Comparison of ENCODE assay signal across 25 cellular contexts in genomic region chr3:56986347-56986746, GRCh38.
DNase-seq lines count a peak whose midpoint lies in the region; ATAC-seq and TF ChIP-seq lines count a peak whose summit lies in the region.
"Had no signal": no experiment of that assay in that cellular context is flagged by ENCODE, and none has a peak within 500 bp of the region (broad histone marks: within the 10 kb centered on the region; RNA-seq: fewer than 3 reads in every experiment).

No MANE protein-coding gene starts in this region.

- H3K9me3 Mint-ChIP-seq in activated CD4-positive, alpha-beta T cell treated with anti-CD3 and anti-CD28 coated beads, Interleukin-2, amount 10 ng/mL, durations not matched to agents 7 days and 5 days = no peaks in the 10 kb centered on the region
- no peaks in the 10 kb centered on the region for H3K9me3 Mint-ChIP-seq in activated CD4-positive, alpha-beta T cell treated with anti-CD3 and anti-CD28 coated beads for 36 hours (ENCODE audit: low read depth)
- no peaks in the 10 kb centered on the region for H3K9me3 Mint-ChIP-seq in GM23338
- H3K9me3 Mint-ChIP-seq in activated T-helper 17 cell treated with anti-CD3 and anti-CD28 coated beads, Interleukin-2, amount 50 U/mL, for 72 hours = no peaks in the 10 kb centered on the region
- H3K9me3 Mint-ChIP-seq: activated T-cell treated with anti-CD3 and anti-CD28 coated beads, Interleukin-2, amount 50 U/mL, for 24 hours; CD8-positive, alpha-beta memory T cell; effector memory CD8-positive, alpha-beta T cell; nephron progenitor cell; T-helper 1 cell treated with Interleukin-12 subunit alpha and Interleukin-12 subunit beta and Interleukin-4 antibody, amounts not matched to agents 30 μg/mL and 1 μg/mL, for 36 hours had no signal

- H4K91ac ChIP-seq in neuronal stem cell (ENCODE audit: low read depth, low read length, poor library complexity) = no peak overlapping the region

- no peak overlapping the region for H3K14ac ChIP-seq in neuronal stem cell (ENCODE audit: low read length)

- no peaks in the 10 kb centered on the region for H3K79me2 ChIP-seq in GM23338 (replicated peaks; ENCODE audit: insufficient read depth)

- no peak overlapping the region for H3K23ac ChIP-seq in neuronal stem cell (ENCODE audit: low read depth, low read length, poor library complexity)

- ATAC-seq in activated CD4-positive, alpha-beta T cell treated with anti-CD3 and anti-CD28 coated beads for 36 hours = no peak
- ATAC-seq in GM23338 = peak; percentile 12; the same call in 2 of the 3 replicates
- no peak for ATAC-seq in activated T-helper 17 cell treated with anti-CD3 and anti-CD28 coated beads, Interleukin-2, amount 50 U/mL, for 72 hours (replicated peaks)
- ATAC-seq: effector memory CD8-positive, alpha-beta T cell; mucosa of descending colon had no signal

- H2BK15ac ChIP-seq in neuronal stem cell (ENCODE audit: low read length) = no peak overlapping the region

- H3K18ac ChIP-seq in neuronal stem cell (ENCODE audit: low read length) = no peak overlapping the region

- H3K4me1 ChIP-seq in GM23338 (ENCODE audit: insufficient read depth) (peaks cover 10% of the 10 kb centered on the region), neuronal stem cell (ENCODE audit: control insufficient read depth in 2 of 2, insufficient read depth in 1 of 2, low read depth in 1 of 2, low read length in 2 of 2) (no peaks in the 10 kb centered on the region)

- no CpG with 5 or more reads among the region's 5 CpGs for WGBS in neuronal stem cell (ENCODE audit: extremely low coverage in 2 of 2, insufficient read length in 2 of 2, insufficient replicate concordance in 1 of 2), 2 donors

- POLR2A ChIA-PET in activated CD4-positive, alpha-beta T cell treated with anti-CD3 and anti-CD28 coated beads, Interleukin-2, amount 10 ng/mL, durations not matched to agents 7 days and 5 days (lab: Charles Lee) = no interaction called here
- POLR2A ChIA-PET in activated CD4-positive, alpha-beta T cell treated with anti-CD3 and anti-CD28 coated beads for 36 hours (lab: Charles Lee) = interaction anchor here (0.7 kb wide), 1 partner anchor 187 kb away, joined by 5 read pairs; no protein-coding TSS in a partner anchor

- peak overlapping the region; percentile 47 for H3K27ac Mint-ChIP-seq in activated CD4-positive, alpha-beta T cell treated with anti-CD3 and anti-CD28 coated beads, Interleukin-2, amount 10 ng/mL, durations not matched to agents 7 days and 5 days
- H3K27ac Mint-ChIP-seq in activated CD4-positive, alpha-beta T cell treated with anti-CD3 and anti-CD28 coated beads for 36 hours = no peak overlapping the region
- no peak overlapping the region; the same call in 1 of the 2 replicates for H3K27ac Mint-ChIP-seq in GM23338
- H3K27ac Mint-ChIP-seq in activated T-helper 17 cell treated with anti-CD3 and anti-CD28 coated beads, Interleukin-2, amount 50 U/mL, for 72 hours = peak overlapping the region; percentile 68
- H3K27ac Mint-ChIP-seq: nephron progenitor cell; T-helper 1 cell treated with Interleukin-12 subunit alpha and Interleukin-12 subunit beta and Interleukin-4 antibody, amounts not matched to agents 30 μg/mL and 1 μg/mL, for 36 hours had no signal

- H3K4me2 ChIP-seq in GM23338 (no peak overlapping the region), neuronal stem cell (ENCODE audit: insufficient read depth, low read length, poor library complexity, severe bottlenecking) (no peak overlapping the region)

- H3K4ac ChIP-seq in neuronal stem cell (ENCODE audit: low read length) = no peak overlapping the region

- H4K20me1 ChIP-seq in GM23338 (replicated peaks; ENCODE audit: insufficient read depth) = no peaks in the 10 kb centered on the region

- CTCF ChIA-PET in activated CD4-positive, alpha-beta T cell treated with anti-CD3 and anti-CD28 coated beads, Interleukin-2, amount 10 ng/mL, durations not matched to agents 7 days and 5 days (lab: Charles Lee) = interaction anchor here (1.0 to 6.1 kb wide), 3 partner anchors 12 to 284 kb away, joined by 4 to 85 read pairs (median 5); no protein-coding TSS in a partner anchor
- CTCF ChIA-PET in activated CD4-positive, alpha-beta T cell treated with anti-CD3 and anti-CD28 coated beads for 36 hours (lab: Charles Lee) = interaction anchor here (0.7 to 5.6 kb wide), 9 partner anchors 10 to 512 kb away, joined by 3 to 181 read pairs (median 5); partner anchors contain the start of gene ARHGEF3

- H3K27ac ChIP-seq in GM23338 (ENCODE audit: low read depth) = 0 out of 2 replicates have a peak overlapping the region, but pooled peaks have one; percentile 63
- H3K27ac ChIP-seq in neuronal stem cell (replicated peaks; ENCODE audit: low read length) = no peak overlapping the region
- H3K27ac ChIP-seq: right atrium auricular region had no signal

- DNase-seq in activated CD4-positive, alpha-beta T cell treated with anti-CD3 and anti-CD28 coated beads, Interleukin-2, amount 10 ng/mL, durations not matched to agents 7 days and 5 days = no peak
- DNase-seq in activated CD4-positive, alpha-beta T cell treated with anti-CD3 and anti-CD28 coated beads for 36 hours = no peak
- peak; percentile 30 for DNase-seq in GM23338 (ENCODE audit: low spot score)
- DNase-seq in neuronal stem cell (ENCODE audit: low spot score) = no peak
- no peak for DNase-seq in AG20443 (ENCODE audit: low spot score)
- DNase-seq in NCI-H526 (lab: John Stamatoyannopoulos, UW) = no peak
- DNase-seq in occipital lobe (lab: John Stamatoyannopoulos, UW) = no peak
- DNase-seq: activated CD4-positive, alpha-beta T cell treated with anti-CD3 and anti-CD28 coated beads for 1 hour; CD8-positive, alpha-beta memory T cell; DMS153; effector memory CD8-positive, alpha-beta T cell; erythroblast; head of caudate nucleus; MG63; mucosa of descending colon; NCI-H2029 treated with DMSO at 0.1 percent for 48 hours; NCI-H2227 treated with DMSO at 0.1 percent for 48 hours; nephron progenitor cell; stimulated activated CD4-positive, alpha-beta T cell treated with anti-CD3 and anti-CD28 coated beads, Interleukin-4, amount 100 ng/mL, for 1 hour had no signal

- intact Hi-C loops in activated CD4-positive, alpha-beta T cell treated with anti-CD3 and anti-CD28 coated beads for 36 hours (cut with DNase I, micrococcal nuclease) = loop anchor here in 1 of 2 experiments (5.0 kb wide), 1 partner anchor 644 kb away; no protein-coding TSS in a partner anchor

- H3K4me3 Mint-ChIP-seq in activated CD4-positive, alpha-beta T cell treated with anti-CD3 and anti-CD28 coated beads, Interleukin-2, amount 10 ng/mL, durations not matched to agents 7 days and 5 days = no peak overlapping the region
- no peak overlapping the region for H3K4me3 Mint-ChIP-seq in activated CD4-positive, alpha-beta T cell treated with anti-CD3 and anti-CD28 coated beads for 36 hours
- no peak overlapping the region for H3K4me3 Mint-ChIP-seq in GM23338
- H3K4me3 Mint-ChIP-seq in activated T-helper 17 cell treated with anti-CD3 and anti-CD28 coated beads, Interleukin-2, amount 50 U/mL, for 72 hours = no peak overlapping the region
- H3K4me3 Mint-ChIP-seq: activated T-cell treated with anti-CD3 and anti-CD28 coated beads, Interleukin-2, amount 50 U/mL, for 24 hours; CD8-positive, alpha-beta memory T cell; effector memory CD8-positive, alpha-beta T cell; nephron progenitor cell; T-helper 1 cell treated with Interleukin-12 subunit alpha and Interleukin-12 subunit beta and Interleukin-4 antibody, amounts not matched to agents 30 μg/mL and 1 μg/mL, for 36 hours had no signal

- H2BK120ac ChIP-seq in neuronal stem cell (ENCODE audit: low read depth, low read length) = no peak overlapping the region

- H3K36me3 Mint-ChIP-seq in activated CD4-positive, alpha-beta T cell treated with anti-CD3 and anti-CD28 coated beads, Interleukin-2, amount 10 ng/mL, durations not matched to agents 7 days and 5 days (ENCODE audit: low read depth) = no peaks in the 10 kb centered on the region
- H3K36me3 Mint-ChIP-seq in activated CD4-positive, alpha-beta T cell treated with anti-CD3 and anti-CD28 coated beads for 36 hours (ENCODE audit: low read depth) = no peaks in the 10 kb centered on the region
- H3K36me3 Mint-ChIP-seq in GM23338 (ENCODE audit: low read depth) = no peaks in the 10 kb centered on the region
- H3K36me3 Mint-ChIP-seq in activated T-helper 17 cell treated with anti-CD3 and anti-CD28 coated beads, Interleukin-2, amount 50 U/mL, for 72 hours (ENCODE audit: low read depth) = no peaks in the 10 kb centered on the region
- H3K36me3 Mint-ChIP-seq: CD8-positive, alpha-beta memory T cell had no signal

- peaks cover 14% of the 10 kb centered on the region for H3K27me3 Mint-ChIP-seq in activated CD4-positive, alpha-beta T cell treated with anti-CD3 and anti-CD28 coated beads, Interleukin-2, amount 10 ng/mL, durations not matched to agents 7 days and 5 days
- H3K27me3 Mint-ChIP-seq in activated CD4-positive, alpha-beta T cell treated with anti-CD3 and anti-CD28 coated beads for 36 hours = peaks cover 12% of the 10 kb centered on the region
- H3K27me3 Mint-ChIP-seq in GM23338 (ENCODE audit: insufficient read depth, low read depth, poor library complexity) = peaks cover 3% of the 10 kb centered on the region
- H3K27me3 Mint-ChIP-seq in activated T-helper 17 cell treated with anti-CD3 and anti-CD28 coated beads, Interleukin-2, amount 50 U/mL, for 72 hours = peaks cover 13% of the 10 kb centered on the region

- H3K4me1 Mint-ChIP-seq in activated CD4-positive, alpha-beta T cell treated with anti-CD3 and anti-CD28 coated beads, Interleukin-2, amount 10 ng/mL, durations not matched to agents 7 days and 5 days = peaks cover 27% of the 10 kb centered on the region
- H3K4me1 Mint-ChIP-seq in activated CD4-positive, alpha-beta T cell treated with anti-CD3 and anti-CD28 coated beads for 36 hours = peaks cover 23% of the 10 kb centered on the region
- H3K4me1 Mint-ChIP-seq in GM23338 = peaks cover 24% of the 10 kb centered on the region
- H3K4me1 Mint-ChIP-seq in activated T-helper 17 cell treated with anti-CD3 and anti-CD28 coated beads, Interleukin-2, amount 50 U/mL, for 72 hours = peaks cover 18% of the 10 kb centered on the region

- H3K36me3 ChIP-seq in GM23338 (ENCODE audit: insufficient read depth) (no peaks in the 10 kb centered on the region), neuronal stem cell (replicated peaks in 1 of 2; ENCODE audit: control insufficient read depth in 2 of 2, insufficient read depth in 2 of 2, low read length in 2 of 2) (no peaks in the 10 kb centered on the region)
- H3K36me3 ChIP-seq: MG63, right atrium auricular region had no signal

- no peaks in the 10 kb centered on the region for H3K9me2 ChIP-seq in GM23338 (ENCODE audit: insufficient read depth)

- H2AFZ ChIP-seq in GM23338 = peak overlapping the region; percentile 52; the same call in 1 of the 2 replicates
- peak overlapping the region; percentile 20 for H2AFZ ChIP-seq in neuronal stem cell (ENCODE audit: low read length)

- no peak overlapping the region for H2AK5ac ChIP-seq in neuronal stem cell (ENCODE audit: low read depth, low read length)

- no peak for TF ChIP-seq CTCF in GM23338 (conservative IDR thresholded peaks at IDR 0.05; ENCODE audit: low read depth in 2 of 2)

- no peak overlapping the region for H3K4me3 ChIP-seq in GM23338
- no peak overlapping the region for H3K4me3 ChIP-seq in neuronal stem cell (ENCODE audit: low read length in 2 of 2)
- H3K4me3 ChIP-seq: coronary artery, lung, MG63, mucosa of descending colon, right atrium auricular region had no signal

- no peaks in the 10 kb centered on the region for H3K9me3 ChIP-seq in neuronal stem cell (replicated peaks in 1 of 2; ENCODE audit: control insufficient read depth in 2 of 2, insufficient read depth in 1 of 2, low read depth in 1 of 2, low read length in 2 of 2)
- H3K9me3 ChIP-seq: MG63, mucosa of descending colon, right atrium auricular region had no signal

- H3K27me3 ChIP-seq in GM23338 (ENCODE audit: insufficient read depth) (no peaks in the 10 kb centered on the region), neuronal stem cell (ENCODE audit: control insufficient read depth in 3 of 3, insufficient read depth in 3 of 3, low read depth in 1 of 3, low read length in 3 of 3) (peaks cover 0 to 18% (median 3%) of the 10 kb centered on the region in 3 experiments)
- H3K27me3 ChIP-seq: MG63, right atrium auricular region had no signal

- no peak overlapping the region for H3K9ac ChIP-seq in neuronal stem cell (ENCODE audit: low read depth, low read length, poor library complexity)

- H3F3A ChIP-seq in GM23338 (replicated peaks; ENCODE audit: low read depth) = no peaks in the 10 kb centered on the region

- H4K8ac ChIP-seq in neuronal stem cell (ENCODE audit: low read depth, low read length) = no peak overlapping the region

- H3K79me1 ChIP-seq in neuronal stem cell (ENCODE audit: low read depth, low read length) = no peaks in the 10 kb centered on the region

- H2BK12ac ChIP-seq in neuronal stem cell (ENCODE audit: low read length) = no peak overlapping the region

- H2BK5ac ChIP-seq in neuronal stem cell (ENCODE audit: low read length) = no peak overlapping the region

Comparison
In these comparisons a context has a peak if more than half of its experiments do, and no peak if none do; other contexts are left out.
1. H3K27ac Mint-ChIP-seq: peak in activated CD4-positive, alpha-beta T cell treated with anti-CD3 and anti-CD28 coated beads, Interleukin-2, amount 10 ng/mL, durations not matched to agents 7 days and 5 days (single experiment) and activated T-helper 17 cell treated with anti-CD3 and anti-CD28 coated beads, Interleukin-2, amount 50 U/mL, for 72 hours (single experiment); none in activated CD4-positive, alpha-beta T cell treated with anti-CD3 and anti-CD28 coated beads for 36 hours (single experiment) and GM23338 (single experiment).